Comparison of ENCODE assay signal across 18 cellular contexts in genomic region chr2:197827618-197828017, GRCh38. TPM values are rescaled to one million over a fixed set of nuclear protein-coding genes. Genes with fewer than 3 reads are reported as not detected.
"Had no signal": no experiment of that assay in that cellular context is flagged by ENCODE, and none has a peak within 500 bp of the region (broad histone marks: within the 10 kb centered on the region; RNA-seq: fewer than 3 reads in every experiment).

No MANE protein-coding gene starts in this region.

- H3K9me3 Mint-ChIP-seq: endodermal cell had no signal

- H3K36me3 ChIP-seq: neutrophil, transverse colon, vagina had no signal

- H3K4me1 Mint-ChIP-seq: activated naive CD8-positive, alpha-beta T cell treated with anti-CD3 and anti-CD28 coated beads, Interleukin-2, amount 10 ng/mL, durations not matched to agents 7 days and 5 days; brain; endodermal cell; natural killer cell had no signal

- H3K27ac ChIP-seq: hepatocyte, neutrophil, parathyroid adenoma, transverse colon, vagina had no signal

- H3K4me1 ChIP-seq: parathyroid adenoma, transverse colon had no signal

- H3K9me3 ChIP-seq: neutrophil, transverse colon, vagina had no signal

- H3K36me3 Mint-ChIP-seq: activated naive CD8-positive, alpha-beta T cell treated with anti-CD3 and anti-CD28 coated beads, Interleukin-2, amount 10 ng/mL, durations not matched to agents 7 days and 5 days; natural killer cell had no signal

- H3K27me3 ChIP-seq: hepatocyte, transverse colon, vagina had no signal

- DNase-seq: activated CD4-positive, alpha-beta T cell treated with anti-CD3 and anti-CD28 coated beads, Interleukin-2, amount 50 U/mL, for 48 hours; activated CD4-positive, CD25-positive, alpha-beta regulatory T cell treated with anti-CD3 and anti-CD28 coated beads, Interleukin-2, amount 50 U/mL, for 72 hours; activated naive CD8-positive, alpha-beta T cell treated with anti-CD3 and anti-CD28 coated beads, Interleukin-2, amount 10 ng/mL, durations not matched to agents 7 days and 5 days; caudate nucleus; endodermal cell; left cardiac atrium; natural killer cell; stimulated activated CD4-positive, alpha-beta T cell treated with anti-CD3 and anti-CD28 coated beads, Interleukin-2, amount 100 ng/mL, for 24 hours; stimulated activated naive CD8-positive, alpha-beta T cell treated with anti-CD3 and anti-CD28 coated beads, Interleukin-15, Interleukin-2, amounts not matched to agents 100 U/mL and 50 U/mL, for 24 hours; transverse colon had no signal

- H3K4me3 ChIP-seq: hepatocyte, transverse colon, vagina had no signal

- H3K27ac Mint-ChIP-seq: activated naive CD8-positive, alpha-beta T cell treated with anti-CD3 and anti-CD28 coated beads, Interleukin-2, amount 10 ng/mL, durations not matched to agents 7 days and 5 days; brain; endodermal cell; natural killer cell; T-helper 1 cell treated with Interleukin-12 subunit alpha and Interleukin-12 subunit beta and Interleukin-4 antibody, amounts not matched to agents 30 μg/mL and 1 μg/mL, for 36 hours had no signal

- H3K4me3 Mint-ChIP-seq: activated naive CD8-positive, alpha-beta T cell treated with anti-CD3 and anti-CD28 coated beads, Interleukin-2, amount 10 ng/mL, durations not matched to agents 7 days and 5 days; brain; endodermal cell; natural killer cell; T-helper 1 cell treated with Interleukin-12 subunit alpha and Interleukin-12 subunit beta and Interleukin-4 antibody, amounts not matched to agents 30 μg/mL and 1 μg/mL, for 36 hours had no signal

- H3K9ac ChIP-seq: parathyroid adenoma had no signal

- H3K27me3 Mint-ChIP-seq: activated naive CD8-positive, alpha-beta T cell treated with anti-CD3 and anti-CD28 coated beads, Interleukin-2, amount 10 ng/mL, durations not matched to agents 7 days and 5 days had no signal

RNA-seq across cellular contexts. Expression of gene PLCL1, which starts 23.2 kb away (rescaled TPM):
- total RNA-seq: epithelial cell of proximal tubule had no signal

RNA-seq across cellular contexts. Expression of gene BOLL, which starts 42.5 kb away (rescaled TPM):
- total RNA-seq: activated naive CD8-positive, alpha-beta T cell treated with anti-CD3 and anti-CD28 coated beads, Interleukin-2, amount 10 ng/mL, durations not matched to agents 7 days and 5 days; endodermal cell; epithelial cell of proximal tubule; hepatocyte; left cardiac atrium; lower leg skin; natural killer cell; transverse colon; vagina had no signal
- polyA plus RNA-seq: hepatocyte had no signal
